In the genomic region with DNA sequence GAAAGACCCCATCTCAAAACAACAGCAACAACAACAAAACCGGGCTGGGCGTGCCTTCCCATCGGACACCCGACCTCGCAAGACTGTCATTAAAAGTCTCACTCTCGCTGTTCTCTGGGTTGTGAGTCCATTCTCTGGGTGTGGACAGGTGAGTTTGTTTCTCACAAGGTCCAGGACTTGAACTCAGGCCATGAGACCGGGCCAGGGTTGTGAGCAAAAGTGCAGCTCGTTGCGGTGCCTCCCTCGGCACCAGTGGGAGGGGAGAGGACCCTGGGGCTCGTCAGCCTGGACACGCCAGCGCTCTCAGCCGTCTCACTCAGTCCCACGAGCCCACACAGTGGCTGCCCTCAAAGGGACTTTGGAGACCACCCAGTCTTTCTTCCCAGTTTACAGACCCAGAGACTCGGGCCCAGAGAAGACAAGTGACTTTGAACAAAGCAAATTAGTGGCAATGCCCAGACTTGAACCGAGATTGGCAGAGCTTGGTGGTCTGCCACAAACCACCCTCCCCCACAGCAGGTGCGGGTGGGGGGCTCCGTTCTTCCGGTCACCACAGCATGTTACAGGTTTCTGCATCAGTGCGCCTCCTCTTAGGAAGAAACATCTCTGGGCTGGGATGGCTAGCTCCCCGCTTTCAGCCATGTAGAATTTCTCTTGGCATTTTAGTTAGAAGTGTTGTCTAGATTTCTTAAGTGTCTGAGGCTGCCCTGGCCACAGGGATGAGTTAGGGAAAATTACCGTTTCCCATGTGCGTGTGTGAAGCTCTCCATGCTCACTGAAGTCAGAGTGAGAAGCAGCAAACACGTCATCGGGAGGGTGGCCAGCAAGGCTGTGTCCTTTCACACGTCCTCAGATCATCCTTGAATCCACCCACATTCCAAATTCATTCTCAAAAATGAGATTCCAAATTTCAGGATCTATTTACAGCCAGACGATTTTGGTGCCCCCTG, we compare ENCODE assay signal across 29 cellular contexts. TPM values are rescaled to one million over a fixed set of nuclear protein-coding genes. Genes with fewer than 3 reads are reported as not detected.
DNase-seq lines count a peak whose midpoint lies in the region; ATAC-seq and TF ChIP-seq lines count a peak whose summit lies in the region.
"Had no signal": no experiment of that assay in that cellular context is flagged by ENCODE, and none has a peak within 500 bp of the region (broad histone marks: within the 10 kb centered on the region; RNA-seq: fewer than 3 reads in every experiment).

No MANE protein-coding gene starts in this region.

- H3K9ac ChIP-seq in liver (ENCODE audit: low read depth in 1 of 2, low read length in 2 of 2), result peak overlapping the region; percentile 91 to 92
- H3K9ac ChIP-seq: parathyroid adenoma had no signal

- no peak for TF ChIP-seq CTCF in VCaP (conservative IDR thresholded peaks at IDR 0.05)
- TF ChIP-seq CTCF in liver (IDR thresholded peaks at IDR 0.05; ENCODE audit: low read depth, low read length, missing input control), result no peak
- no peak for TF ChIP-seq CTCF in spleen (IDR thresholded peaks at IDR 0.05 in 8 of 11, conservative IDR thresholded peaks at IDR 0.05 in 3 of 11)

- H3K4me3 ChIP-seq in liver (ENCODE audit: low read depth in 1 of 3, low read length in 3 of 3), result peak overlapping the region; percentile 43 to 81 (median 80)
- H3K4me3 ChIP-seq in spleen, result no peak overlapping the region
- H3K4me3 ChIP-seq: esophagus muscularis mucosa, gastroesophageal sphincter, thyroid gland had no signal

- no peak for ATAC-seq in GM21528 (IDR thresholded peaks at IDR 0.05; ENCODE audit: low FRiP score, unreplicated experiment)
- ATAC-seq: gastroesophageal sphincter had no signal

- H3K9me3 ChIP-seq in liver (ENCODE audit: control insufficient read depth in 4 of 4, low read length in 3 of 4) (no peaks in the 10 kb centered on the region), spleen (peaks cover 0 to 8% (median 5%) of the 10 kb centered on the region in 8 donors)
- H3K9me3 ChIP-seq: esophagus muscularis mucosa, gastroesophageal sphincter, thyroid gland had no signal

- H3K27ac ChIP-seq in VCaP, result peak overlapping the region; percentile 22; the same call in 1 of the 2 replicates
- H3K27ac ChIP-seq in liver (ENCODE audit: low read depth in 1 of 2, low read length in 2 of 2), result peak overlapping the region; percentile 94 to 98
- H3K27ac ChIP-seq in spleen, result no peak overlapping the region
- H3K27ac ChIP-seq: brain microvascular endothelial cell, esophagus muscularis mucosa, gastroesophageal sphincter, parathyroid adenoma, thyroid gland had no signal

- H3K4me1 ChIP-seq in liver (ENCODE audit: control insufficient read depth in 4 of 4, insufficient read depth in 4 of 4, low read length in 3 of 4) (peaks cover 6 to 41% (median 25%) of the 10 kb centered on the region in 4 donors), spleen (peaks cover 0 to 9% (median 0%) of the 10 kb centered on the region in 6 donors)
- H3K4me1 ChIP-seq: gastroesophageal sphincter, parathyroid adenoma, thyroid gland had no signal

- intact Hi-C loops in spleen (cut with DNase I; ENCODE audit: low total_unique reads), result no loop called here

- TF ChIP-seq POLR2A in spleen (IDR thresholded peaks at IDR 0.05), result no peak

- WGBS in liver, result 57% methylated on average over 28 of the region's 28 CpGs
- WGBS in spleen, 5 donors, result 75 to 84% (median 82%) methylated on average over 28 of the region's 28 CpGs

- peak; percentile 2 for DNase-seq in GM04503 (ENCODE audit: low read depth)
- DNase-seq in spleen, result peak; percentile 43
- DNase-seq in stimulated activated CD4-positive, alpha-beta T cell treated with anti-CD3 and anti-CD28 coated beads, Interleukin-15, amount 100 ng/mL, for 24 hours, result no peak
- no peak for DNase-seq in stimulated activated naive CD4-positive, alpha-beta T cell treated with Interleukin-2 at 50 U/mL for 16 hours (lab: John Stamatoyannopoulos, UW)
- DNase-seq: activated CD4-positive, alpha-beta T cell treated with anti-CD3 and anti-CD28 coated beads, Interleukin-2, amount 50 U/mL, for 48 hours; activated CD4-positive, CD25-positive, alpha-beta regulatory T cell treated with anti-CD3 and anti-CD28 coated beads, Interleukin-2, amount 50 U/mL, for 72 hours; activated naive CD4-positive, alpha-beta T cell treated with anti-CD3 and anti-CD28 coated beads for 36 hours; amniotic stem cell; brain microvascular endothelial cell; CD4-positive, CD25-positive, alpha-beta regulatory T cell; cerebellar nuclear complex; dermis blood vessel endothelial cell; DMS79 treated with DMSO at 0.1 percent for 48 hours; GDM1; hippocampal formation; mammary epithelial cell; NCI-H1048; NCI-H1694 treated with DMSO at 0.1 percent for 48 hours; NCI-H446; NCI-H774; stimulated activated CD4-positive, alpha-beta T cell treated with anti-CD3 and anti-CD28 coated beads, Interleukin-2, amount 100 ng/mL, for 48 hours; thyroid gland had no signal

- no peak for TF ChIP-seq RAD21 in liver (IDR thresholded peaks at IDR 0.05)

- H3K36me3 ChIP-seq in liver (ENCODE audit: control insufficient read depth in 4 of 4, insufficient read depth in 3 of 4, low read depth in 1 of 4, low read length in 3 of 4) (peaks cover 0 to 2% (median 0%) of the 10 kb centered on the region in 4 donors), spleen (no peaks in the 10 kb centered on the region)
- H3K36me3 ChIP-seq: brain microvascular endothelial cell, esophagus muscularis mucosa, gastroesophageal sphincter, thyroid gland had no signal

- H3K27me3 ChIP-seq in liver (ENCODE audit: control insufficient read depth in 4 of 4, insufficient read depth in 4 of 4, low read length in 3 of 4) (no peaks in the 10 kb centered on the region), spleen (replicated peaks in 1 of 7) (peaks cover 0 to 13% (median 0%) of the 10 kb centered on the region in 7 donors)
- H3K27me3 ChIP-seq: brain microvascular endothelial cell, thyroid gland had no signal

TF ChIP-seq in liver, 16 proteins besides CTCF, POLR2A, EP300 and RAD21:
- TF ChIP-seq HNF4A (conservative IDR thresholded peaks at IDR 0.05), result no peak
- TF ChIP-seq, protein P1, sequence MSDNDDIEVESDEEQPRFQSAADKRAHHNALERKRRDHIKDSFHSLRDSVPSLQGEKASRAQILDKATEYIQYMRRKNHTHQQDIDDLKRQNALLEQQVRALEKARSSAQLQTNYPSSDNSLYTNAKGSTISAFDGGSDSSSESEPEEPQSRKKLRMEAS (IDR thresholded peaks at IDR 0.05), result no peak
- TF ChIP-seq EGR1 (IDR thresholded peaks at IDR 0.05; ENCODE audit: low read depth in 2 of 2), result no peak
- TF ChIP-seq YY1 (IDR thresholded peaks at IDR 0.05), result no peak
- TF ChIP-seq, protein P2, sequence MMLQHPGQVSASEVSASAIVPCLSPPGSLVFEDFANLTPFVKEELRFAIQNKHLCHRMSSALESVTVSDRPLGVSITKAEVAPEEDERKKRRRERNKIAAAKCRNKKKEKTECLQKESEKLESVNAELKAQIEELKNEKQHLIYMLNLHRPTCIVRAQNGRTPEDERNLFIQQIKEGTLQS (IDR thresholded peaks at IDR 0.05), result no peak
- TF ChIP-seq FOXA2 (IDR thresholded peaks at IDR 0.05), result no peak
- no peak for TF ChIP-seq RXRA (IDR thresholded peaks at IDR 0.05)
- no peak for TF ChIP-seq NR2F2 (IDR thresholded peaks at IDR 0.05)
- TF ChIP-seq GABPA (IDR thresholded peaks at IDR 0.05 in 1 of 2, conservative IDR thresholded peaks at IDR 0.05 in 1 of 2), result no peak
- no peak for TF ChIP-seq FOXA1 (IDR thresholded peaks at IDR 0.05)
- TF ChIP-seq, protein P3, sequence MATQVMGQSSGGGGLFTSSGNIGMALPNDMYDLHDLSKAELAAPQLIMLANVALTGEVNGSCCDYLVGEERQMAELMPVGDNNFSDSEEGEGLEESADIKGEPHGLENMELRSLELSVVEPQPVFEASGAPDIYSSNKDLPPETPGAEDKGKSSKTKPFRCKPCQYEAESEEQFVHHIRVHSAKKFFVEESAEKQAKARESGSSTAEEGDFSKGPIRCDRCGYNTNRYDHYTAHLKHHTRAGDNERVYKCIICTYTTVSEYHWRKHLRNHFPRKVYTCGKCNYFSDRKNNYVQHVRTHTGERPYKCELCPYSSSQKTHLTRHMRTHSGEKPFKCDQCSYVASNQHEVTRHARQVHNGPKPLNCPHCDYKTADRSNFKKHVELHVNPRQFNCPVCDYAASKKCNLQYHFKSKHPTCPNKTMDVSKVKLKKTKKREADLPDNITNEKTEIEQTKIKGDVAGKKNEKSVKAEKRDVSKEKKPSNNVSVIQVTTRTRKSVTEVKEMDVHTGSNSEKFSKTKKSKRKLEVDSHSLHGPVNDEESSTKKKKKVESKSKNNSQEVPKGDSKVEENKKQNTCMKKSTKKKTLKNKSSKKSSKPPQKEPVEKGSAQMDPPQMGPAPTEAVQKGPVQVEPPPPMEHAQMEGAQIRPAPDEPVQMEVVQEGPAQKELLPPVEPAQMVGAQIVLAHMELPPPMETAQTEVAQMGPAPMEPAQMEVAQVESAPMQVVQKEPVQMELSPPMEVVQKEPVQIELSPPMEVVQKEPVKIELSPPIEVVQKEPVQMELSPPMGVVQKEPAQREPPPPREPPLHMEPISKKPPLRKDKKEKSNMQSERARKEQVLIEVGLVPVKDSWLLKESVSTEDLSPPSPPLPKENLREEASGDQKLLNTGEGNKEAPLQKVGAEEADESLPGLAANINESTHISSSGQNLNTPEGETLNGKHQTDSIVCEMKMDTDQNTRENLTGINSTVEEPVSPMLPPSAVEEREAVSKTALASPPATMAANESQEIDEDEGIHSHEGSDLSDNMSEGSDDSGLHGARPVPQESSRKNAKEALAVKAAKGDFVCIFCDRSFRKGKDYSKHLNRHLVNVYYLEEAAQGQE (IDR thresholded peaks at IDR 0.05), result no peak
- no peak for TF ChIP-seq TAF1 (conservative IDR thresholded peaks at IDR 0.05)
- no peak for TF ChIP-seq HNF4G (IDR thresholded peaks at IDR 0.05)

RNA-seq across cellular contexts. Expression of a gene that starts 28.3 kb away (rescaled TPM):
- 10 to 100 TPM in 1 of 2 donors, 1 to 10 TPM in 1; 3.0 to 14.2 TPM for total RNA-seq in liver
- 10 to 100 TPM in 1 of 2 donors, 1 to 10 TPM in 1; 3.9 to 11.1 TPM for polyA plus RNA-seq in liver
- 1 to 10 TPM; 1.3 to 4.9 (median 3.4) TPM for total RNA-seq in spleen
- polyA plus RNA-seq in spleen, result under 1 TPM; 0.24 to 0.86 (median 0.26) TPM

RNA-seq across cellular contexts. Expression of a gene that starts 56.4 kb away (rescaled TPM):
- total RNA-seq in liver, result not detected
- not detected for polyA plus RNA-seq in liver
- total RNA-seq in spleen, result not detected
- polyA plus RNA-seq in spleen, result not detected
- total RNA-seq: activated naive CD4-positive, alpha-beta T cell treated with anti-CD3 and anti-CD28 coated beads for 36 hours; CD4-positive, CD25-positive, alpha-beta regulatory T cell; dermis blood vessel endothelial cell; esophagus muscularis mucosa; gastroesophageal sphincter; mammary epithelial cell; T-helper 1 cell treated with Interleukin-12 subunit alpha and Interleukin-12 subunit beta and Interleukin-4 antibody, amounts not matched to agents 30 ng/mL and 1 ng/mL, for 36 hours; thyroid gland had no signal
- polyA plus RNA-seq: CD4-positive, CD25-positive, alpha-beta regulatory T cell; mammary epithelial cell had no signal

Comparison
In these comparisons a context has a peak if more than half of its experiments do, and no peak if none do; other contexts are left out.
1. DNase-seq: peak in GM04503 (single experiment) and spleen (single experiment); none in stimulated activated CD4-positive, alpha-beta T cell treated with anti-CD3 and anti-CD28 coated beads, Interleukin-15, amount 100 ng/mL, for 24 hours (single experiment) and stimulated activated naive CD4-positive, alpha-beta T cell treated with Interleukin-2 at 50 U/mL for 16 hours (single experiment).
2. H3K27ac ChIP-seq: peak in VCaP (single experiment) and liver (2 of 2); none in spleen (0 of 8).
3. H3K4me3 ChIP-seq: peak in liver (3 of 3); none in spleen (0 of 8).